Comparison of ENCODE assay signal across 8 cellular contexts in the genomic region with DNA sequence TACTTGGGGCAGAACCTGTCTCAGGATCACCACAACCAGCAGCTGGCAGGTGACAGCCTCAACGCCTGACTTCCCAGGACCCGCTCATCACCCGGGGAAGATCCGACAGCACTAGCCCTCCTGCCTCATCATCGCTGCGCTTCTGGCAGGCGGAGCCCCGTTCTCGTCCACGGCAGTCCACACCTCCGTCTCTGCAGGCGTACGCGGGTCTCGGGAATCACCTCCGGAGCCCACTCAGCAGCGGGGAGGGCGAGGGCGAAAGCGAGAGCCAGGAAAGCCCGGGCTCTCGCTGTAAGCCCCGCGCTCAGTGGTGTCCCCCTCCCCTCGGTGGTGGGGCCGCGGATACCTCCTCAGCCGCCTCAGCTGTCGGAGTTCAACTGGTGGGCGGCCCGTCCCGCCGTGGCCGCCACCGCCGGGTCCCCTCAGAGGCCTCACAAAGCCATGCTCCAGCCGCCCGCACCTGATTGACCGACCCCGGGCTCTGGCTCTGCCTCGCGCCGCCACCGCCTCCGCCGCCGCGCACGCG. TPM values are rescaled to one million over a fixed set of nuclear protein-coding genes. Genes with fewer than 3 reads are reported as not detected.
DNase-seq lines count a peak whose midpoint lies in the region; ATAC-seq and TF ChIP-seq lines count a peak whose summit lies in the region.

No MANE protein-coding gene starts in this region.

- no peak for TF ChIP-seq CTCF in glutamatergic neuron (IDR thresholded peaks at IDR 0.05; ENCODE audit: partially characterized antibody, unreplicated experiment)

- peaks cover 4% of the 10 kb centered on the region for H3K9me3 Mint-ChIP-seq in glutamatergic neuron (ENCODE audit: unreplicated experiment)

- peak; percentile 29 for DNase-seq in GDM1 (lab: John Stamatoyannopoulos, UW)
- DNase-seq in Kasumi-1 (lab: John Stamatoyannopoulos, UW) = peak; percentile 8 to 20
- peak; percentile 6 for DNase-seq in activated T-cell treated with anti-CD3 and anti-CD28 coated beads for 48 hours (ENCODE audit: low read depth)
- DNase-seq in glutamatergic neuron = peak; percentile 84
- DNase-seq in sciatic nerve (ENCODE audit: low spot score) = no peak
- no peak for DNase-seq in SKM-1 treated with dmso at 0.1 percent for 144 hours (lab: John Stamatoyannopoulos, UW; ENCODE audit: unreplicated experiment)
- no peak for DNase-seq in RPMI8226

- ATAC-seq in GM21526 (IDR thresholded peaks at IDR 0.05; ENCODE audit: low FRiP score, unreplicated experiment) (peak; percentile 37), sciatic nerve (peak; percentile 49)

- H3K27ac Mint-ChIP-seq in glutamatergic neuron (ENCODE audit: unreplicated experiment) = peak overlapping the region; percentile 48

- H3K4me3 Mint-ChIP-seq in glutamatergic neuron (ENCODE audit: unreplicated experiment) = peak overlapping the region; percentile 76

- H3K36me3 Mint-ChIP-seq in glutamatergic neuron (ENCODE audit: unreplicated experiment) = no peaks in the 10 kb centered on the region

- H3K27me3 Mint-ChIP-seq in glutamatergic neuron (ENCODE audit: unreplicated experiment) = peaks cover 4% of the 10 kb centered on the region

- H3K4me1 Mint-ChIP-seq in glutamatergic neuron (ENCODE audit: low read depth, unreplicated experiment) = no peaks in the 10 kb centered on the region

- intact Hi-C loops in sciatic nerve (cut with DNase I) = no loop called here

RNA-seq across cellular contexts. Expression of a gene that starts 0.5 kb away (rescaled TPM):
- total RNA-seq in glutamatergic neuron (ENCODE audit: unreplicated experiment) (18.5 TPM), sciatic nerve (16.8 TPM)

Comparison
In these comparisons a context has a peak if more than half of its experiments do, and no peak if none do; other contexts are left out.
1. DNase-seq: peak in GDM1 (single experiment), Kasumi-1 (2 of 2), activated T-cell treated with anti-CD3 and anti-CD28 coated beads for 48 hours (single experiment) and glutamatergic neuron (single experiment); none in sciatic nerve (single experiment), SKM-1 treated with dmso at 0.1 percent for 144 hours (single experiment) and RPMI8226 (single experiment).